ENCODE assay signal across 14 cellular contexts in genomic region chr6:154572592-154572991, GRCh38.
"Had no signal": no experiment of that assay in that cellular context is flagged by ENCODE, and none has a peak within 500 bp of the region (broad histone marks: within the 10 kb centered on the region; RNA-seq: fewer than 3 reads in every experiment).

No MANE protein-coding gene starts in this region.

- H3K4me3 ChIP-seq: colonic mucosa, prostate gland, testis had no signal

- H3K27ac ChIP-seq: colonic mucosa, epithelial cell of prostate, prostate gland, testis had no signal

- ATAC-seq: natural killer cell treated with Interleukin-12 subunit alpha and Interleukin-12 subunit beta and Interleukin-15 and Interleukin-18, amount 100 ng/mL, for 72 hours; stimulated activated naive CD8-positive, alpha-beta T cell treated with anti-CD3 and anti-CD28 coated beads, Interleukin-15, amount 100 ng/mL, for 72 hours; WTC11 had no signal

- H3K4me1 ChIP-seq: colonic mucosa, prostate gland, testis had no signal

- H3K4me3 Mint-ChIP-seq: activated CD4-positive, alpha-beta T cell treated with anti-CD3 and anti-CD28 coated beads, Interleukin-2, amount 10 ng/mL, durations not matched to agents 24 days and 14 days; activated naive CD4-positive, alpha-beta T cell treated with anti-CD3 and anti-CD28 coated beads for 36 hours; natural killer cell treated with Interleukin-12 subunit alpha and Interleukin-12 subunit beta and Interleukin-15 and Interleukin-18, amount 100 ng/mL, for 72 hours; stimulated activated naive CD8-positive, alpha-beta T cell treated with anti-CD3 and anti-CD28 coated beads, Interleukin-15, amount 100 ng/mL, for 72 hours; WTC11 had no signal

- H3K4me1 Mint-ChIP-seq: activated CD4-positive, alpha-beta T cell treated with anti-CD3 and anti-CD28 coated beads, Interleukin-2, amount 10 ng/mL, durations not matched to agents 24 days and 14 days; stimulated activated naive CD8-positive, alpha-beta T cell treated with anti-CD3 and anti-CD28 coated beads, Interleukin-15, amount 100 ng/mL, for 72 hours; WTC11 had no signal

- H3K27me3 ChIP-seq: colonic mucosa, testis had no signal

- H3K9me3 Mint-ChIP-seq: activated naive CD4-positive, alpha-beta T cell treated with anti-CD3 and anti-CD28 coated beads for 36 hours; natural killer cell treated with Interleukin-12 subunit alpha and Interleukin-12 subunit beta and Interleukin-15 and Interleukin-18, amount 100 ng/mL, for 72 hours; WTC11 had no signal

- H3K27ac Mint-ChIP-seq: activated CD4-positive, alpha-beta T cell treated with anti-CD3 and anti-CD28 coated beads, Interleukin-2, amount 10 ng/mL, durations not matched to agents 24 days and 14 days; activated naive CD4-positive, alpha-beta T cell treated with anti-CD3 and anti-CD28 coated beads for 36 hours; natural killer cell treated with Interleukin-12 subunit alpha and Interleukin-12 subunit beta and Interleukin-15 and Interleukin-18, amount 100 ng/mL, for 72 hours; stimulated activated naive CD8-positive, alpha-beta T cell treated with anti-CD3 and anti-CD28 coated beads, Interleukin-15, amount 100 ng/mL, for 72 hours; WTC11 had no signal

- H3K36me3 ChIP-seq: colonic mucosa, prostate gland had no signal

- H3K9me3 ChIP-seq: colonic mucosa, prostate gland, testis had no signal

- H3K36me3 Mint-ChIP-seq: natural killer cell treated with Interleukin-12 subunit alpha and Interleukin-12 subunit beta and Interleukin-15 and Interleukin-18, amount 100 ng/mL, for 72 hours; WTC11 had no signal

- DNase-seq: activated CD4-positive, alpha-beta T cell treated with anti-CD3 and anti-CD28 coated beads, Interleukin-2, amount 10 ng/mL, durations not matched to agents 24 days and 14 days; activated naive CD4-positive, alpha-beta T cell treated with anti-CD3 and anti-CD28 coated beads for 36 hours; colonic mucosa; effector memory CD4-positive, alpha-beta T cell; head of caudate nucleus; occipital lobe; stimulated activated CD4-positive, alpha-beta T cell treated with anti-CD3 and anti-CD28 coated beads, Interleukin-4, amount 100 ng/mL, for 24 hours; stimulated activated naive CD8-positive, alpha-beta T cell treated with anti-CD3 and anti-CD28 coated beads, Interleukin-15, amount 100 ng/mL, for 72 hours; T-helper 9 cell; testis had no signal
